Comparison of ENCODE assay signal across 15 cellular contexts in the genomic region with DNA sequence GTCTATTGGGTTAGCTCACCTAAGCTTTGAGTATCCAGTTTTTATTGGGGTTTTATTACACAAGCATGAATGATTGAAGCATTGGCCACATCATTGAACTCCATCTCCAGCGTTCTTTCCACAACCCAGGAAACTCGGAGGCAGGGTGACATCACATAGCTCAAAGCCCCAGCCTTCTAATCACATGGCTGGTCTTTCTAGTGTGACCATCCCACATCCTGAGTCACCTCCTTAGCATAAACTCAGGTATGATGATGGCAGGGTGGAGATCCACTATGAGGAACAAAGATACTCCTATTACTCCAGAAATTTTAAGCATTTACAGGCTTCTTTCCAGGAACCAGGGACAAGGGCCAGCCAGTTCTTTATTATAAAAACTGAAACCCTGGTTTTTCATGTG. TPM values are rescaled to one million over a fixed set of nuclear protein-coding genes. Genes with fewer than 3 reads are reported as not detected.
A peak's percentile ranks its signal among the peaks of the same experiment; 100 is the strongest.
DNase-seq lines count a peak whose midpoint lies in the region; ATAC-seq and TF ChIP-seq lines count a peak whose summit lies in the region.
"Had no signal": no experiment of that assay in that cellular context is flagged by ENCODE, and none has a peak within 500 bp of the region (broad histone marks: within the 10 kb centered on the region; RNA-seq: fewer than 3 reads in every experiment).

No MANE protein-coding gene starts in this region.

- no peaks in the 10 kb centered on the region for H3K79me1 ChIP-seq in mesendoderm (ENCODE audit: low read length)

- no peaks in the 10 kb centered on the region for H3K9me3 Mint-ChIP-seq in activated CD4-positive, alpha-beta T cell treated with anti-CD3 and anti-CD28 coated beads for 36 hours (ENCODE audit: low read depth)

- H3K4me1 Mint-ChIP-seq in activated CD4-positive, alpha-beta T cell treated with anti-CD3 and anti-CD28 coated beads for 36 hours, result no peaks in the 10 kb centered on the region

- H3K79me2 ChIP-seq in mesendoderm (ENCODE audit: control insufficient read depth, insufficient read depth, low read length), result no peaks in the 10 kb centered on the region

- no peak overlapping the region for H3K27ac Mint-ChIP-seq in activated CD4-positive, alpha-beta T cell treated with anti-CD3 and anti-CD28 coated beads for 36 hours

- no peaks in the 10 kb centered on the region for H3K36me3 ChIP-seq in mesendoderm (ENCODE audit: control insufficient read depth, insufficient read depth, low read length)
- H3K36me3 ChIP-seq: BE2C had no signal

- no peak for TF ChIP-seq CTCF in GM13976 (IDR thresholded peaks at IDR 0.05; ENCODE audit: borderline replicate concordance, control extremely low read depth, extremely low read depth, insufficient read depth, missing control alignments)

- no peak overlapping the region for H3K9ac ChIP-seq in mesendoderm (ENCODE audit: low read length)

- H3K23ac ChIP-seq in mesendoderm (ENCODE audit: low read length), result no peak overlapping the region

- H3K18ac ChIP-seq in mesendoderm (ENCODE audit: low read length), result no peak overlapping the region

- POLR2A ChIA-PET in activated CD4-positive, alpha-beta T cell treated with anti-CD3 and anti-CD28 coated beads for 36 hours (lab: Charles Lee), result no interaction called here

- intact Hi-C loops in activated CD4-positive, alpha-beta T cell treated with anti-CD3 and anti-CD28 coated beads for 36 hours (cut with DNase I, micrococcal nuclease), result no loop called here

- no peak overlapping the region for H3K4me2 ChIP-seq in mesendoderm (ENCODE audit: low read length)

- no peaks in the 10 kb centered on the region for H3K36me3 Mint-ChIP-seq in activated CD4-positive, alpha-beta T cell treated with anti-CD3 and anti-CD28 coated beads for 36 hours (ENCODE audit: low read depth)

- H3K56ac ChIP-seq in mesendoderm (ENCODE audit: low read length), result no peak overlapping the region

- DNase-seq in DMS53 (lab: John Stamatoyannopoulos, UW), result peak; percentile 88
- peak; percentile 10 for DNase-seq in HT-29 (ENCODE audit: low spot score)
- DNase-seq in mesendoderm, result peak; percentile 66
- DNase-seq in activated CD4-positive, alpha-beta T cell treated with anti-CD3 and anti-CD28 coated beads for 36 hours, result no peak
- no peak for DNase-seq in GM13976 (ENCODE audit: low spot score)
- DNase-seq: activated CD4-positive, alpha-beta T cell treated with anti-CD3 and anti-CD28 coated beads for 4 hours; activated CD8-positive, alpha-beta memory T cell treated with anti-CD3 and anti-CD28 coated beads, Interleukin-2, amount 50 U/mL, for 48 hours; BE2C; DMS 273 treated with DMSO at 0.1 percent for 48 hours; glutamatergic neuron; kidney had no signal

- no peak overlapping the region for H4K5ac ChIP-seq in mesendoderm (ENCODE audit: low read length)

- H3K4me1 ChIP-seq in mesendoderm (ENCODE audit: control insufficient read depth, low read depth, low read length), result no peaks in the 10 kb centered on the region
- H3K4me1 ChIP-seq: BE2C had no signal

- H3K4me3 ChIP-seq in mesendoderm (ENCODE audit: low read length), result no peak overlapping the region

- WGBS in mesendoderm (ENCODE audit: extremely low coverage, insufficient coverage, low lambda C conversion rate), result no CpG with 5 or more reads among the region's 2 CpGs

- no peak overlapping the region for H2BK120ac ChIP-seq in mesendoderm (ENCODE audit: low read depth, low read length)

- peaks cover 8% of the 10 kb centered on the region for H3K27me3 Mint-ChIP-seq in activated CD4-positive, alpha-beta T cell treated with anti-CD3 and anti-CD28 coated beads for 36 hours

- CTCF ChIA-PET in activated CD4-positive, alpha-beta T cell treated with anti-CD3 and anti-CD28 coated beads for 36 hours (lab: Charles Lee), result interaction anchor here (0.6 to 0.7 kb wide), 2 partner anchors 9 to 456 kb away, joined by 3 read pairs; no protein-coding TSS in a partner anchor

- ATAC-seq in esophagus mucosa (peak; percentile 96), HG03045 (IDR thresholded peaks at IDR 0.05; ENCODE audit: unreplicated experiment) (no peak), GM21526 (IDR thresholded peaks at IDR 0.05; ENCODE audit: low FRiP score, unreplicated experiment) (no peak)
- no peak for ATAC-seq in activated CD4-positive, alpha-beta T cell treated with anti-CD3 and anti-CD28 coated beads for 36 hours

- H3K4me3 Mint-ChIP-seq in activated CD4-positive, alpha-beta T cell treated with anti-CD3 and anti-CD28 coated beads for 36 hours, result no peak overlapping the region

- H2BK15ac ChIP-seq in mesendoderm (replicated peaks; ENCODE audit: low read depth), result no peak overlapping the region

- H3K27ac ChIP-seq in mesendoderm (ENCODE audit: low read depth, low read length), result no peak overlapping the region
- H3K27ac ChIP-seq: HL-60 had no signal

- no peak overlapping the region for H3K4ac ChIP-seq in mesendoderm (ENCODE audit: low read depth, low read length)

- H4K8ac ChIP-seq in mesendoderm (ENCODE audit: low read depth, low read length), result no peak overlapping the region

- no peak overlapping the region for H2AK5ac ChIP-seq in mesendoderm (ENCODE audit: low read length)

- H3K27me3 ChIP-seq in mesendoderm (ENCODE audit: insufficient read depth, low read length, poor library complexity), result no peaks in the 10 kb centered on the region
- H3K27me3 ChIP-seq: BE2C had no signal

- H2BK5ac ChIP-seq in mesendoderm (ENCODE audit: low read length), result no peak overlapping the region

- in situ Hi-C loops in GM13976 (cut with MboI; ENCODE audit: low sequenced_read_pairs, unreplicated experiment), result no loop called here

RNA-seq across cellular contexts. Expression of a gene that starts 43.8 kb away (rescaled TPM):
- total RNA-seq in HT-29 (2014; rRNA removed; shearing (Covaris generic)), result 64.9 and 68.1 TPM in 2 replicates
- total RNA-seq in esophagus mucosa, result 11.1 TPM
- polyA plus RNA-seq in mesendoderm (2013, experiment 1 of 2), result 19.4 TPM
- polyA plus RNA-seq in mesendoderm (2013, experiment 2 of 2), result 19.6 TPM
- 10 to 100 TPM; 52.2 to 53.4 TPM for total RNA-seq in activated CD4-positive, alpha-beta T cell treated with anti-CD3 and anti-CD28 coated beads for 36 hours

RNA-seq across cellular contexts. Expression of a gene that starts 44.9 kb away (rescaled TPM):
- under 0.01 and 2.5 TPM in 2 replicates for total RNA-seq in HT-29 (2014; rRNA removed; shearing (Covaris generic))
- total RNA-seq in esophagus mucosa, result 1.2 TPM
- 1.3 TPM for polyA plus RNA-seq in mesendoderm (2013, experiment 1 of 2)
- 1.5 TPM for polyA plus RNA-seq in mesendoderm (2013, experiment 2 of 2)
- total RNA-seq in activated CD4-positive, alpha-beta T cell treated with anti-CD3 and anti-CD28 coated beads for 36 hours, result 1 to 10 TPM; 6.0 to 7.2 TPM

Comparison
In these comparisons a context has a peak if more than half of its experiments do, and no peak if none do; other contexts are left out.
1. DNase-seq: peak in DMS53 (single experiment), HT-29 (single experiment) and mesendoderm (single experiment); none in activated CD4-positive, alpha-beta T cell treated with anti-CD3 and anti-CD28 coated beads for 36 hours (single experiment) and GM13976 (single experiment).